In the genomic region with DNA sequence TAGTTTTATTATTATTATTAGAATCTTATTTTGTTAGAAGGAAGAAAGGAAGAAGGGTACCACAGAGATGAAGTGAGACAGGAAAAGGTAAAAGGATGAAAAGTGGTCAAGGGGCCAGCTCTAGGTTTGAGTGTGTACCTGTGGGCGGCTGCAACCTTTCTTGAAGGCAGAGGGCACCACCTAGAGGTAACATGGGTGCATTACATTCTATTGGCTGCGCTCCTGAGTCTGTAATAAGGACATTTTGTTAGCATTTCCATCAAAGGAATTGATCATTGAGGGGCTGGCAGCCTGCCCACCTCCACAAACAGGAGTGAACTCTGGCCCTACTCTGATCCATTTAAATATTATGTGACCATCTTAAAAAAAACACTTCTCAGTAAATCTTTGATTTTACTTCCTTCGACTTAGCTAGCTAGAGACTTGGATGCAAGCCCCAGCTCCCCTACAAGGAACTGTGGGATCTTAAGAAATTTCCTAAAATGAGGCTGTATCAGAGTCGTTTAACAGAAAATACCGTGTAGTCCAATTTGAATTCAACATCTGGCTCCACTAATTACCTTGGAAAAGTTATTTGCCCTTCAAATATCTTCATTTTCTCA, we compare ENCODE assay signal across 8 cellular contexts.
DNase-seq lines count a peak whose midpoint lies in the region; ATAC-seq, FAIRE-seq and TF ChIP-seq lines count a peak whose summit lies in the region.

No MANE protein-coding gene starts in this region.

- no peak overlapping the region for H3K4me2 ChIP-seq in K562 (ENCODE audit: insufficient read depth, low read length)

- CTCF ChIA-PET in K562 (lab: Yijun Ruan, JAX; ENCODE audit: low intra/inter-chr PET ratio), result no interaction called here

- H3K36me3 ChIP-seq in K562 (ENCODE audit: control insufficient read depth, insufficient read depth, low read length) (no peaks in the 10 kb centered on the region), stomach (no peaks in the 10 kb centered on the region)

- H3K4me3 ChIP-seq in K562 (no peak overlapping the region), stomach (no peak overlapping the region)

- TF ChIP-seq EP300 in K562 (IDR thresholded peaks at IDR 0.05; ENCODE audit: low read length) (no peak), stomach (IDR thresholded peaks at IDR 0.05) (no peak)

- in situ Hi-C loops in K562 (cut with MboI), result no loop called here

- H3K4me1 ChIP-seq in K562 (replicated peaks in 1 of 2; ENCODE audit: control insufficient read depth in 2 of 2, insufficient read depth in 2 of 2, low read length in 2 of 2), result no peaks in the 10 kb centered on the region
- no peaks in the 10 kb centered on the region for H3K4me1 ChIP-seq in stomach

- TF ChIP-seq POLR2A in K562 (conservative IDR thresholded peaks at IDR 0.05) (no peak), stomach (IDR thresholded peaks at IDR 0.05) (no peak)

- no peaks in the 10 kb centered on the region for H3K9me1 ChIP-seq in K562 (ENCODE audit: control insufficient read depth, insufficient read depth, low read length)

- TF ChIP-seq RAD21 in K562 (CRISPR knock-in tag; conservative IDR thresholded peaks at IDR 0.05 in 1 of 2, IDR thresholded peaks at IDR 0.05 in 1 of 2), result peak; percentile 65 to 72

- H4K20me1 ChIP-seq in K562 (replicated peaks; ENCODE audit: control insufficient read depth, insufficient read depth, low read length), result no peaks in the 10 kb centered on the region

- no peaks in the 10 kb centered on the region for H3K79me2 ChIP-seq in K562 (ENCODE audit: control insufficient read depth, insufficient read depth, low read length)

- no TSS peak for BruUV-seq in K562 (replicated peaks; lab: Mats Ljungman, UMichigan)

- peak; percentile 53 to 68 (median 67) for TF ChIP-seq CTCF in K562 (IDR thresholded peaks at IDR 0.05 in 2 of 3, conservative IDR thresholded peaks at IDR 0.05 in 1 of 3; ENCODE audit: insufficient read depth in 2 of 3, low read depth in 1 of 3, low read length in 3 of 3)
- peak in 5 of 7 experiments; percentile 28 to 64 (median 62) for TF ChIP-seq CTCF in stomach (IDR thresholded peaks at IDR 0.05)

- ATAC-seq in GM19438 (IDR thresholded peaks at IDR 0.05; ENCODE audit: low read depth, unreplicated experiment) (peak; percentile 90), HG03342 (IDR thresholded peaks at IDR 0.05; ENCODE audit: unreplicated experiment) (peak; percentile 96), K562 (peak; percentile 72)

- peak; percentile 67 for FAIRE-seq in K562 (lab: Jason Lieb, UNC)

- no peaks in the 10 kb centered on the region for H3K9me3 ChIP-seq in K562 (replicated peaks; ENCODE audit: control insufficient read depth, insufficient read depth, low read depth, low read length)
- H3K9me3 ChIP-seq in stomach, result no peaks in the 10 kb centered on the region

- no peak overlapping the region for H2AFZ ChIP-seq in K562 (ENCODE audit: low read depth, low read length)

- no peaks in the 10 kb centered on the region for H3K27me3 ChIP-seq in K562 (ENCODE audit: control insufficient read depth in 2 of 2, insufficient read depth in 2 of 2, low read length in 2 of 2)
- no peaks in the 10 kb centered on the region for H3K27me3 ChIP-seq in stomach

- intact Hi-C loops in K562 (cut with micrococcal nuclease), result loop anchor here (2.0 kb wide), 1 partner anchor 318 kb away; no protein-coding TSS in a partner anchor
- intact Hi-C loops in stomach (cut with DNase I; ENCODE audit: low total_unique reads), result no loop called here

- H3K9ac ChIP-seq in K562 (ENCODE audit: insufficient read depth in 1 of 2, low read depth in 2 of 2, low read length in 2 of 2), result no peak overlapping the region

- DNase-seq in NCI-H2029 treated with DMSO at 0.1 percent for 48 hours (lab: John Stamatoyannopoulos, UW), result peak; percentile 11
- no peak for DNase-seq in NCI-H2029 (lab: John Stamatoyannopoulos, UW)
- DNase-seq in NCI-H748 (lab: John Stamatoyannopoulos, UW; ENCODE audit: unreplicated experiment), result peak; percentile 67
- DNase-seq in K562 (ENCODE audit: extremely low read depth in 1 of 4, low spot score in 3 of 4), result peak; percentile 42 to 57 (median 46)
- peak; percentile 78 for DNase-seq in islet precursor cell
- peak; percentile 54 for DNase-seq in stomach

- POLR2A ChIA-PET in K562 (lab: Yijun Ruan, JAX), result no interaction called here

- under 1% methylated on average over 5 of the region's 5 CpGs for WGBS in K562 (ENCODE audit: insufficient coverage, low coverage, missing lambda C conversion rate)
- whole genome bisulfite sequencing in stomach, 5 donors, result 17 to 26% (median 22%) methylated on average over 5 of the region's 5 CpGs

- H3K27ac ChIP-seq in K562 (ENCODE audit: extremely low read depth, low read depth, low read length) (no peak overlapping the region), stomach (no peak overlapping the region)

TF ChIP-seq in K562, 482 proteins besides CTCF, POLR2A, EP300 and RAD21:
- TF ChIP-seq, protein P1, sequence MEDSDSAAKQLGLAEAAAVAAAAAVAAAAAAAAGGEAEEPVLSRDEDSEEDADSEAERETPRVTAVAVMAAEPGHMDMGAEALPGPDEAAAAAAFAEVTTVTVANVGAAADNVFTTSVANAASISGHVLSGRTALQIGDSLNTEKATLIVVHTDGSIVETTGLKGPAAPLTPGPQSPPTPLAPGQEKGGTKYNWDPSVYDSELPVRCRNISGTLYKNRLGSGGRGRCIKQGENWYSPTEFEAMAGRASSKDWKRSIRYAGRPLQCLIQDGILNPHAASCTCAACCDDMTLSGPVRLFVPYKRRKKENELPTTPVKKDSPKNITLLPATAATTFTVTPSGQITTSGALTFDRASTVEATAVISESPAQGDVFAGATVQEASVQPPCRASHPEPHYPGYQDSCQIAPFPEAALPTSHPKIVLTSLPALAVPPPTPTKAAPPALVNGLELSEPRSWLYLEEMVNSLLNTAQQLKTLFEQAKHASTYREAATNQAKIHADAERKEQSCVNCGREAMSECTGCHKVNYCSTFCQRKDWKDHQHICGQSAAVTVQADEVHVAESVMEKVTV (CRISPR knock-in tag; IDR thresholded peaks at IDR 0.05), result peak; percentile 34; the same call in 1 of the 2 replicates
- TF ChIP-seq, protein P2, sequence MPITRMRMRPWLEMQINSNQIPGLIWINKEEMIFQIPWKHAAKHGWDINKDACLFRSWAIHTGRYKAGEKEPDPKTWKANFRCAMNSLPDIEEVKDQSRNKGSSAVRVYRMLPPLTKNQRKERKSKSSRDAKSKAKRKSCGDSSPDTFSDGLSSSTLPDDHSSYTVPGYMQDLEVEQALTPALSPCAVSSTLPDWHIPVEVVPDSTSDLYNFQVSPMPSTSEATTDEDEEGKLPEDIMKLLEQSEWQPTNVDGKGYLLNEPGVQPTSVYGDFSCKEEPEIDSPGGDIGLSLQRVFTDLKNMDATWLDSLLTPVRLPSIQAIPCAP (CRISPR knock-in tag; IDR thresholded peaks at IDR 0.05; ENCODE audit: borderline replicate concordance), result no peak
- TF ChIP-seq SMC3 (conservative IDR thresholded peaks at IDR 0.05; ENCODE audit: insufficient read depth, low read depth, low read length), result 0 out of 2 replicates have a peak, but pooled peaks have one; percentile 34
- TF ChIP-seq, protein P3, sequence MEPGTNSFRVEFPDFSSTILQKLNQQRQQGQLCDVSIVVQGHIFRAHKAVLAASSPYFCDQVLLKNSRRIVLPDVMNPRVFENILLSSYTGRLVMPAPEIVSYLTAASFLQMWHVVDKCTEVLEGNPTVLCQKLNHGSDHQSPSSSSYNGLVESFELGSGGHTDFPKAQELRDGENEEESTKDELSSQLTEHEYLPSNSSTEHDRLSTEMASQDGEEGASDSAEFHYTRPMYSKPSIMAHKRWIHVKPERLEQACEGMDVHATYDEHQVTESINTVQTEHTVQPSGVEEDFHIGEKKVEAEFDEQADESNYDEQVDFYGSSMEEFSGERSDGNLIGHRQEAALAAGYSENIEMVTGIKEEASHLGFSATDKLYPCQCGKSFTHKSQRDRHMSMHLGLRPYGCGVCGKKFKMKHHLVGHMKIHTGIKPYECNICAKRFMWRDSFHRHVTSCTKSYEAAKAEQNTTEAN (CRISPR knock-in tag; IDR thresholded peaks at IDR 0.05), result no peak
- TF ChIP-seq EHMT2 (IDR thresholded peaks at IDR 0.05), result no peak
- no peak for TF ChIP-seq PHF21A (IDR thresholded peaks at IDR 0.05; ENCODE audit: borderline replicate concordance, low read depth)
- peak; percentile 38; the same call in 1 of the 2 replicates for TF ChIP-seq STAG1 (CRISPR knock-in tag; IDR thresholded peaks at IDR 0.05; ENCODE audit: borderline replicate concordance)
